In the genomic region with DNA sequence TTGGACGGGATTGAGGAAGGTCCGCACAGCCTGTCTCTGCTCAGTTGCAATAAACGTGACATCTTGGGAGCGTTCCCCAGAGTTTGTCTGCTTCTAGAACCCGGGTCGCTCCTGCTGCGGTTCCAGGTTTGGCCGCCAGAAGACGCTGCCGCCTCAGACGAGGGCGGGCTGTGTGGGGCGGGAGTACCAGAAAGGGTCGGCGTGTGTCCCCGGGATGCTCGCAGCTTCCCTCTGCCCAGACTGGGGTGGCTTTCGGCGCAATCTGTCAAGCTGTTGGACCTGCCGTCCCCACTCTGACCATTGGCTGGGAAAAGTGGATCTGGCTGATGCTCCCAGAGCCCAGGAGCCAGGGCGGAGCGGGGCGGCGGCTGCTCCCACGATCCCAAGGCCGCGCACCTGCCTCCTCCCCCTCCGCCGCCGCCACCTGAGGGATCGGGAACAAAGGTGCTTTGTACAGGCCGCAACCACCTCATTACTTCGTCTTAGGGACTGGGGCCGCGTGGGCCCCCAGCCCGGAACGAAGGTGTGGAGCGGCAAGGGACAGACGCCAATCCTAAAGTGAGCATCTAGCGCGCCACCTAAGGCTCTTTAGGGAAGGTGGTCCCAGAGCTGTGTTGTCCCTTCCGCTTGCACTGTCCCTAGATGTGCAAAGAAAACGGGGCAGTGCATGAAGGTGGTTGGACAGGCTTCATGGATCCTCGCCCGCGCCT, we compare ENCODE assay signal across 8 cellular contexts. TPM values are rescaled to one million over a fixed set of nuclear protein-coding genes. Genes with fewer than 3 reads are reported as not detected.
DNase-seq lines count a peak whose midpoint lies in the region; ATAC-seq and TF ChIP-seq lines count a peak whose summit lies in the region.

No MANE protein-coding gene starts in this region.

- H3K4me3 ChIP-seq in AG09309 (ENCODE audit: control insufficient read depth, low read depth, low read length): peak overlapping the region; percentile 81

- DNase-seq in AG09309 (ENCODE audit: low read depth) (no peak), GM19238 (ENCODE audit: insufficient read length, low spot score) (peak; percentile 80), NOMO-1 treated with dmso at 0.1 percent for 144 hours (lab: John Stamatoyannopoulos, UW; ENCODE audit: unreplicated experiment) (peak; percentile 29), head of caudate nucleus (peak in 23 of 42 donors; percentile 23 to 75 (median 49)), sciatic nerve (ENCODE audit: low spot score) (no peak), NCI-H187 (lab: John Stamatoyannopoulos, UW) (no peak)
- DNase-seq in activated T-helper 9 cell treated with anti-CD3 and anti-CD28 coated beads, Interleukin-2, amount 50 U/mL, for 16 hours (ENCODE audit: low read depth): peak; percentile 55

- intact Hi-C loops in head of caudate nucleus (cut with DNase I): loop anchor here (10.0 kb wide), 1 partner anchor 58 kb away; a partner anchor contains a TSS
- intact Hi-C loops in sciatic nerve (cut with DNase I): no loop called here

- TF ChIP-seq CTCF in AG09309 (IDR thresholded peaks at IDR 0.05; ENCODE audit: control insufficient read depth, insufficient read depth, low read depth, low read length, missing control alignments): peak; percentile 73

- ATAC-seq in sciatic nerve: peak; percentile 64
- ATAC-seq in HG03460 (IDR thresholded peaks at IDR 0.05; ENCODE audit: unreplicated experiment): no peak

RNA-seq across cellular contexts. Expression of a gene that starts 0.7 kb away (rescaled TPM):
- total RNA-seq in sciatic nerve: 3.1 TPM

RNA-seq across cellular contexts. Expression of a gene that starts 11.7 kb away (rescaled TPM):
- 147 TPM for total RNA-seq in sciatic nerve

RNA-seq across cellular contexts. Expression of a gene that starts 15.8 kb away (rescaled TPM):
- 2.4 TPM for total RNA-seq in sciatic nerve

RNA-seq across cellular contexts. Expression of a gene that starts 29.2 kb away (rescaled TPM):
- 0.31 TPM for total RNA-seq in sciatic nerve

RNA-seq across cellular contexts. Expression of a gene that starts 29.3 kb away (rescaled TPM):
- total RNA-seq in sciatic nerve: 5.5 TPM

Comparison
In these comparisons a context has a peak if more than half of its experiments do, and no peak if none do; other contexts are left out.
1. DNase-seq: peak in GM19238 (single experiment), NOMO-1 treated with dmso at 0.1 percent for 144 hours (single experiment), activated T-helper 9 cell treated with anti-CD3 and anti-CD28 coated beads, Interleukin-2, amount 50 U/mL, for 16 hours (single experiment) and head of caudate nucleus (23 of 42); none in AG09309 (single experiment), sciatic nerve (single experiment) and NCI-H187 (0 of 2).